Comparison of ENCODE assay signal across 22 cellular contexts in the genomic region with DNA sequence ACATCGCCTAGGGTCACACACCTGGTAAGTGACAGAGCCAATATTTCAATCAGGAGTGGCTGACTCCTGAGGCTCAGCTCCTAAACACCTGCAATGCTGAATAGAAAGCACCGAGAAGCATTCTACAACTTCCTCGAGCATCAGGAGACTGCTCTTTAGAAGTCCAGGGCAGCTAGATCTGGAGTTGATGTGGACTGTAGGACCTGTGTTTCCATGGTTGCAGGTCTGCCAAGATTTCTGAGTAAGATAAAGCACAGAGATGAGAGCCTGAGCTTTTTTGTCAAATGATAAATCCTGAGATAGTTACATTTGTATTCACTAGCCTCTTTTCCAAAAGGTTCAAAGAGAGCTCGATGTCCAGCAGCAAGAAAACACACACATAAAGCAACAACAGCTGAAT.
"Had no signal": no experiment of that assay in that cellular context is flagged by ENCODE, and none has a peak within 500 bp of the region (broad histone marks: within the 10 kb centered on the region; RNA-seq: fewer than 3 reads in every experiment).

No MANE protein-coding gene starts in this region.

- H3K9me3 ChIP-seq: SJSA1 had no signal

- H3K36me3 ChIP-seq: SJSA1 had no signal

- DNase-seq: KBM-7, MV-4-11, NCI-H1048, NCI-H1105, NCI-H1417, NCI-H1436 treated with DMSO at 0.1 percent for 48 hours, NCI-H1694, NCI-H187 treated with DMSO at 0.1 percent for 48 hours, NCI-H2029 treated with DMSO at 0.1 percent for 48 hours, NCI-H2171, NCI-H226, NCI-H446, NCI-H510A, NCI-H524 treated with DMSO at 0.1 percent for 48 hours, NCI-H69, NCI-H774, Right ventricle myocardium superior, RPMI8226, SIG-M5, SW 1271 had no signal

- H3K27ac ChIP-seq: HL-60, SJSA1 had no signal

- H3K4me3 ChIP-seq: SJSA1 had no signal

- H3K4me1 ChIP-seq: SJSA1 had no signal

- H3K27me3 ChIP-seq: SJSA1 had no signal
